ENCODE assay signal across 16 cellular contexts in the genomic region with DNA sequence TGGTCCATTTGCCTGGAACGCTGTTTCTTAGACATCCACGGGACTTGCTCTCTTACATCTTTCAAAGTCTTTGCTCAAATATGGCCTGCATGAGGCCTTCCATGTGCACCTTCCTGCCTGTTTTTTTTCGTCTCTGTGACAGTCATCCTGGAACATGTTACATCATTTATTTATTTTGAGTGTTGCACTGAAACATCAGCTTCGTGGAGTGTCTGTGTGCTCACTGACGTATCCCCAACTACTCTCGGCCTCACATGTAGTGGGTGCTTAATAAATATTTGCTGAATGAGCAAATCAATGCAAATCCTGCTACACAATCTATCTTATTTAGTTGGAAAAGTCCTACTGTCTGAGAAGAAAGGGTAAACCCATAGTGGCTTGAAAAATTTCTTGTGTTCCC. TPM values are rescaled to one million over a fixed set of nuclear protein-coding genes. Genes with fewer than 3 reads are reported as not detected.
DNase-seq lines count a peak whose midpoint lies in the region; ATAC-seq, FAIRE-seq and TF ChIP-seq lines count a peak whose summit lies in the region.
"Had no signal": no experiment of that assay in that cellular context is flagged by ENCODE, and none has a peak within 500 bp of the region (broad histone marks: within the 10 kb centered on the region; RNA-seq: fewer than 3 reads in every experiment).

No MANE protein-coding gene starts in this region.

- DNase-seq in H1 (ENCODE audit: low read depth in 1 of 2, low spot score in 2 of 2), result no peak
- DNase-seq in mucosa of gallbladder (ENCODE audit: low spot score), result no peak
- no peak for DNase-seq in left ventricle myocardium superior
- no peak for DNase-seq in RKO (ENCODE audit: low spot score)
- DNase-seq: AML-193; Caco-2; CD8-positive, alpha-beta memory T cell; GOT3 had no signal

- ATAC-seq in GM19035 (IDR thresholded peaks at IDR 0.05; ENCODE audit: unreplicated experiment), result no peak
- no peak for ATAC-seq in left ventricle myocardium superior

- H2BK12ac ChIP-seq in H1 (ENCODE audit: low read depth, low read length), result 0 out of 2 replicates have a peak overlapping the region, but pooled peaks have one; percentile 90

- intact Hi-C loops in left ventricle myocardium superior (cut with micrococcal nuclease), result no loop called here

- no peaks in the 10 kb centered on the region for H3K9me3 ChIP-seq in HUES6 (ENCODE audit: control insufficient read depth, insufficient read depth, low read depth, low read length)
- no peaks in the 10 kb centered on the region for H3K9me3 ChIP-seq in H1 (ENCODE audit: insufficient read depth in 2 of 2, low read depth in 1 of 2, low read length in 1 of 2)
- H3K9me3 ChIP-seq in liver (ENCODE audit: control insufficient read depth in 4 of 4, low read length in 3 of 4), result no peaks in the 10 kb centered on the region
- H3K9me3 ChIP-seq: BLaER1, Caco-2, HAP-1 had no signal

- no peak overlapping the region for H3K14ac ChIP-seq in H1 (ENCODE audit: insufficient read length)

- WGBS in H1 (ENCODE audit: extremely low coverage in 1 of 2, insufficient coverage in 1 of 2, insufficient read length in 1 of 2, insufficient replicate concordance in 2 of 2, low coverage in 1 of 2, low lambda C conversion rate in 2 of 2, missing lambda C conversion rate in 1 of 2), 2 experiments, result 87% methylated on average over 6 of the region's 6 CpGs; no CpG with 5 or more reads in 1 of the 2 experiments
- WGBS in liver, result 48% methylated on average over 6 of the region's 6 CpGs

- no peak for TF ChIP-seq CTCF in H1 (IDR thresholded peaks at IDR 0.05; ENCODE audit: control extremely low read depth in 1 of 3, insufficient read depth in 1 of 3, low read depth in 1 of 3, low read length in 3 of 3)
- no peak for TF ChIP-seq CTCF in liver (IDR thresholded peaks at IDR 0.05; ENCODE audit: low read depth, low read length, missing input control)

- no peak for TF ChIP-seq POLR2A in H1 (IDR thresholded peaks at IDR 0.05; ENCODE audit: control extremely low read depth in 1 of 2, low read depth in 2 of 2, low read length in 2 of 2)

- no peaks in the 10 kb centered on the region for H3K36me3 ChIP-seq in HUES6 (ENCODE audit: control insufficient read depth, insufficient read depth, low read length)
- no peaks in the 10 kb centered on the region for H3K36me3 ChIP-seq in H1 (ENCODE audit: control insufficient read depth in 2 of 4, insufficient read depth in 4 of 4, low read length in 3 of 4)
- no peaks in the 10 kb centered on the region for H3K36me3 ChIP-seq in liver (ENCODE audit: control insufficient read depth in 4 of 4, insufficient read depth in 3 of 4, low read depth in 1 of 4, low read length in 3 of 4)
- H3K36me3 ChIP-seq: BLaER1, HAP-1 had no signal

- H2BK5ac ChIP-seq in H1 (ENCODE audit: low read depth, low read length), result no peak overlapping the region

- CTCF ChIA-PET in H1 (lab: Charles Lee; ENCODE audit: partially characterized antibody), result interaction anchor here (1.3 kb wide), 1 partner anchor 12 kb away, joined by 3 read pairs; no protein-coding TSS in a partner anchor

- H4K5ac ChIP-seq in H1 (ENCODE audit: insufficient read length, low read depth, low read length), result no peak overlapping the region

- H2AK5ac ChIP-seq in H1 (ENCODE audit: low read depth, low read length), result peak overlapping the region; percentile 71

- H3K4ac ChIP-seq in H1 (replicated peaks; ENCODE audit: insufficient read length, low read depth, low read length), result no peak overlapping the region

- H4K8ac ChIP-seq in H1 (ENCODE audit: extremely low read depth, insufficient read depth, low read length), result no peak overlapping the region

- peak; percentile 55 for FAIRE-seq in H1 (lab: Jason Lieb, UNC)

- H3K4me1 ChIP-seq in HUES6 (ENCODE audit: control insufficient read depth, insufficient read depth, low read length) (peaks cover 12% of the 10 kb centered on the region), H1 (replicated peaks in 1 of 4; ENCODE audit: control insufficient read depth in 3 of 4, insufficient read depth in 4 of 4, low read length in 3 of 4) (peaks cover 2 to 6% (median 4%) of the 10 kb centered on the region in 4 experiments; a peak in 6 of 7 replicates), liver (ENCODE audit: control insufficient read depth in 4 of 4, insufficient read depth in 4 of 4, low read length in 3 of 4) (peaks cover 0 to 2% (median 0%) of the 10 kb centered on the region in 4 donors)
- H3K4me1 ChIP-seq: Caco-2 had no signal

- H3K18ac ChIP-seq in H1 (ENCODE audit: extremely low read depth, low read length), result peak overlapping the region; percentile 17

- no peaks in the 10 kb centered on the region for H3K79me2 ChIP-seq in H1 (ENCODE audit: control insufficient read depth in 1 of 2, insufficient read depth in 2 of 2, low read length in 2 of 2)

- H3K27ac ChIP-seq in HUES6 (ENCODE audit: low read depth, low read length) (no peak overlapping the region; the same call in 1 of the 2 replicates), H1 (ENCODE audit: low read depth, low read length) (no peak overlapping the region), liver (ENCODE audit: low read depth in 1 of 2, low read length in 2 of 2) (peak overlapping the region; percentile 77 to 79)
- H3K27ac ChIP-seq: BLaER1, HL-60, KMS-11 had no signal

- no peaks in the 10 kb centered on the region; the same call in 1 of the 2 replicates for H3K23me2 ChIP-seq in H1 (ENCODE audit: low read depth, low read length)

- H3K56ac ChIP-seq in H1 (replicated peaks; ENCODE audit: insufficient read length, low read depth, low read length), result no peak overlapping the region

- H3K9ac ChIP-seq in HUES6 (ENCODE audit: low read length) (peak overlapping the region; percentile 52), H1 (replicated peaks in 1 of 4; ENCODE audit: extremely low read depth in 1 of 4, low read depth in 3 of 4, low read length in 3 of 4) (no peak overlapping the region; a peak in 2 of 7 replicates), liver (ENCODE audit: low read depth in 1 of 2, low read length in 2 of 2) (no peak overlapping the region)
- H3K9ac ChIP-seq: BLaER1, KMS-11 had no signal

- H4K91ac ChIP-seq in H1 (replicated peaks; ENCODE audit: insufficient read length, low read length), result no peak overlapping the region

- H2BK20ac ChIP-seq in H1 (ENCODE audit: low read length), result 0 out of 2 replicates have a peak overlapping the region, but pooled peaks have one; percentile 56

- TF ChIP-seq EP300 in H1 (IDR thresholded peaks at IDR 0.05; ENCODE audit: borderline replicate concordance in 1 of 2, low read depth in 2 of 2, low read length in 2 of 2), result no peak

- H3K79me1 ChIP-seq in H1 (ENCODE audit: low read depth, low read length), result no peaks in the 10 kb centered on the region

- H3K27me3 ChIP-seq in HUES6 (ENCODE audit: control insufficient read depth, insufficient read depth, low read length) (no peaks in the 10 kb centered on the region), H1 (replicated peaks in 1 of 4; ENCODE audit: control insufficient read depth in 3 of 4, extremely low read depth in 1 of 4, insufficient read depth in 3 of 4, low read length in 3 of 4) (no peaks in the 10 kb centered on the region), liver (ENCODE audit: control insufficient read depth in 4 of 4, insufficient read depth in 4 of 4, low read length in 3 of 4) (no peaks in the 10 kb centered on the region)
- H3K27me3 ChIP-seq: BLaER1 had no signal

- H4K20me1 ChIP-seq in H1 (replicated peaks in 1 of 2; ENCODE audit: control insufficient read depth in 1 of 2, insufficient read depth in 2 of 2, low read length in 2 of 2), result no peaks in the 10 kb centered on the region
- H4K20me1 ChIP-seq: BLaER1 had no signal

- 0 out of 2 replicates have a peak overlapping the region, but pooled peaks have one; percentile 22 for H2BK15ac ChIP-seq in H1 (ENCODE audit: low read length)

- peak overlapping the region; percentile 3 for H2BK120ac ChIP-seq in H1 (replicated peaks; ENCODE audit: low read depth, low read length)

- TF ChIP-seq RAD21 in H1 (IDR thresholded peaks at IDR 0.05 in 1 of 2, conservative IDR thresholded peaks at IDR 0.05 in 1 of 2; ENCODE audit: low read depth in 2 of 2, low read length in 2 of 2), result no peak
- TF ChIP-seq RAD21 in liver (IDR thresholded peaks at IDR 0.05), result peak; percentile 47 to 54

- H3K4me3 ChIP-seq in HUES6 (ENCODE audit: low read depth, low read length) (no peak overlapping the region), H1 (ENCODE audit: extremely low read depth in 1 of 4, insufficient read depth in 2 of 4, low read depth in 3 of 4, low read length in 4 of 4) (no peak overlapping the region; a peak in 1 of 8 replicates), liver (ENCODE audit: low read depth in 1 of 3, low read length in 3 of 3) (no peak overlapping the region)
- H3K4me3 ChIP-seq: BLaER1, HAP-1 had no signal

- no peak overlapping the region for H3K23ac ChIP-seq in H1 (ENCODE audit: insufficient read length)

- POLR2A ChIA-PET in H1 (lab: Charles Lee; ENCODE audit: partially characterized antibody), result no interaction called here

- H3K4me2 ChIP-seq in H1 (ENCODE audit: insufficient read depth in 1 of 2, low read depth in 2 of 2, low read length in 2 of 2), result peak overlapping the region in 1 of 2 experiments; percentile 46; a peak in 2 of 4 replicates
- H3K4me2 ChIP-seq: BLaER1, KMS-11 had no signal

- peak overlapping the region; percentile 30 for H2AFZ ChIP-seq in H1 (ENCODE audit: low read length)

TF ChIP-seq in H1, 55 proteins besides CTCF, POLR2A, EP300 and RAD21 (continues in another document):
- TF ChIP-seq SRF (IDR thresholded peaks at IDR 0.05; ENCODE audit: low read depth, low read length), result no peak
- TF ChIP-seq, protein P1, sequence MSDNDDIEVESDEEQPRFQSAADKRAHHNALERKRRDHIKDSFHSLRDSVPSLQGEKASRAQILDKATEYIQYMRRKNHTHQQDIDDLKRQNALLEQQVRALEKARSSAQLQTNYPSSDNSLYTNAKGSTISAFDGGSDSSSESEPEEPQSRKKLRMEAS (IDR thresholded peaks at IDR 0.05), result no peak

TF ChIP-seq in liver, 16 proteins besides CTCF, POLR2A, EP300 and RAD21 (continues in another document):
- TF ChIP-seq FOXA1 (IDR thresholded peaks at IDR 0.05), result peak; percentile 64
- peak; percentile 70 to 84 for TF ChIP-seq RXRA (IDR thresholded peaks at IDR 0.05)

RNA-seq across cellular contexts. Expression of a gene that starts 11.4 kb away (rescaled TPM):
- 3.4 and 3.5 TPM in 2 replicates for total RNA-seq in H1 (2021; fragmentation: NEBNext Ultra II Directional; extraction: Animal tissue kit (Norgen Biotek cat#: 25700))
- 3.0 TPM in 2 replicates for polyA plus RNA-seq in H1 (2011; rRNA removed)
- 2.5 TPM for polyA plus RNA-seq in H1 (2011; cell fraction: cytosol; rRNA removed)
- polyA plus RNA-seq in H1 (2011; cell fraction: nucleus; rRNA removed), result 1.7 TPM
- 3.1 to 4.5 TPM (median 3.6 TPM) in 4 replicates for polyA plus RNA-seq in H1 (2012, experiment 1 of 2)
- polyA plus RNA-seq in H1 (2012, experiment 2 of 2), result 0.60 TPM
- polyA plus RNA-seq in H1 (2013, experiment 1 of 2), result 2.9 TPM
- 3.3 TPM for polyA plus RNA-seq in H1 (2013, experiment 2 of 2)
- 4.1 and 5.0 TPM in 2 replicates for polyA minus RNA-seq in H1 (2011; rRNA and poly(A)+ RNA removed)
- 2.9 TPM for polyA minus RNA-seq in H1 (2011; cell fraction: cytosol; rRNA and poly(A)+ RNA removed)
- polyA minus RNA-seq in H1 (2011; cell fraction: nucleus; rRNA and poly(A)+ RNA removed), result 1.8 TPM
- 10 to 100 TPM; 11.3 to 12.0 TPM for total RNA-seq in liver
- 10 to 100 TPM in 1 of 2 donors, 1 to 10 TPM in 1; 6.4 to 11.8 TPM for polyA plus RNA-seq in liver
- 80.4 TPM for total RNA-seq in mucosa of gallbladder
- total RNA-seq in left ventricle myocardium superior, result 4.4 TPM
- polyA plus RNA-seq: IgD-negative memory B cell had no signal

Comparison
In these comparisons a context has a peak if more than half of its experiments do, and no peak if none do; other contexts are left out.
1. H3K27ac ChIP-seq: peak in liver (2 of 2); none in HUES6 (single experiment) and H1 (single experiment).